Comparison of ENCODE assay signal across 8 cellular contexts in genomic region chr3:119579366-119580147, GRCh38. TPM values are rescaled to one million over a fixed set of nuclear protein-coding genes. Genes with fewer than 3 reads are reported as not detected.
DNase-seq lines count a peak whose midpoint lies in the region; ATAC-seq and TF ChIP-seq lines count a peak whose summit lies in the region.

Gene ADPRH, plus strand, starts transcription at chr3:119579492. Its CDS starts 2,678 bp downstream, at chr3:119582170.

- no peaks in the 10 kb centered on the region for H3K27me3 ChIP-seq in colonic mucosa

- H3K4me1 ChIP-seq in colonic mucosa: no peaks in the 10 kb centered on the region

- H3K4me3 ChIP-seq in WI38 (ENCODE audit: low read depth, low read length) (peak within 1 kb of the TSS; percentile 48), colonic mucosa (peak within 1 kb of the TSS; percentile 58)

- H3K9me3 ChIP-seq in colonic mucosa: no peaks in the 10 kb centered on the region

- DNase-seq in GM04504 (ENCODE audit: low read depth) (peak; percentile 35), HuH-7.5 (ENCODE audit: low spot score) (peak; percentile 86), colonic mucosa (peak; percentile 83), left kidney (ENCODE audit: low read depth, low spot score) (peak; percentile 96), NCI-H2081 treated with DMSO at 0.1 percent for 48 hours (lab: John Stamatoyannopoulos, UW) (no peak)
- DNase-seq in stimulated activated CD4-positive, alpha-beta T cell treated with anti-CD3 and anti-CD28 coated beads, Interleukin-2, amount 100 ng/mL, for 4 hours (ENCODE audit: low read depth): peak; percentile 21

- intact Hi-C loops in colonic mucosa (cut with DNase I): no loop called here

- ATAC-seq in GM21576 (IDR thresholded peaks at IDR 0.05; ENCODE audit: unreplicated experiment): peak; percentile 60

- H3K27ac ChIP-seq in colonic mucosa: peak within 1 kb of the TSS; percentile 78

- H3K36me3 ChIP-seq in colonic mucosa: no peaks in the 10 kb centered on the region

- TF ChIP-seq CTCF in WI38 (IDR thresholded peaks at IDR 0.05; ENCODE audit: low read depth, low read length) (no peak), colonic mucosa (IDR thresholded peaks at IDR 0.05) (no peak)

- peak within 1 kb of the TSS; percentile 66 to 76 for H3K9ac ChIP-seq in colonic mucosa (ENCODE audit: low read depth in 2 of 2, low read length in 2 of 2)

RNA-seq across cellular contexts. Expression of gene ADPRH, which starts in this region (rescaled TPM):
- 1 to 10 TPM; 2.0 to 3.3 TPM for total RNA-seq in colonic mucosa
